Comparison of ENCODE assay signal across 9 cellular contexts in the genomic region with DNA sequence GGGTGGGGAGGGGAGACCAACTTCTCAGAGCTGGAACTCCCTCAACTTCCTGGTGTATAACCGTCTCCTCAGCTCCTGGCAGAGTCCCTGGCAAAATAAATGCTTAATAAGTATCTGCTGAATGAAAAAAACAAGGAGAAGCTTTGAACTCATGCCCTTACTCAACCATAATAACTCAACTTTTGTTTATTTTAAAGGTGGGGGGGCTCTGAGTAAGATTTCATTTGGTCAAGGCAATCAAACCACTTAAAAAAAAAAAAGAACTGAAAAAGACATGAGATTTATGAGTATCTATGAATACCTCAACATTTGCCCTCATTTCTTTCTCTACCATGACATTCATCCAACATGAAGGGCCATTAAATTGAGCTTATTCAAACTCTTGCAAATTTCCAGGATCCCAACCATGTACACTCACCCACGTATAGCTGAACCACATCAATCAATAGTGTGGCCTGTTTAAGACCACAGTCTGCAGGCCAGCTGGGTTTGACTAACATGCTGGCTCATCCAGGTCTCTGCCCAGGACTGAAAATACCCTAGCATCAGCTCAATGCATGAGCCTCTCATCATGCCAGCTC.
DNase-seq lines count a peak whose midpoint lies in the region; ATAC-seq and TF ChIP-seq lines count a peak whose summit lies in the region.
"Had no signal": no experiment of that assay in that cellular context is flagged by ENCODE, and none has a peak within 500 bp of the region (broad histone marks: within the 10 kb centered on the region; RNA-seq: fewer than 3 reads in every experiment).

No MANE protein-coding gene starts in this region.

- H3K9me3 ChIP-seq in BLaER1 (no peaks in the 10 kb centered on the region; the same call in 1 of the 2 replicates), trophoblast cell (ENCODE audit: insufficient read depth, low read depth, low read length) (no peaks in the 10 kb centered on the region)

- H2AK5ac ChIP-seq in trophoblast cell (ENCODE audit: low read length) = no peak overlapping the region

- H3K36me3 Mint-ChIP-seq in activated B cell treated with CpG ODN at 0.5 μM for 24 hours (ENCODE audit: low read depth) (no peaks in the 10 kb centered on the region), mesothelial cell of epicardium (peaks cover 2% of the 10 kb centered on the region)

- peaks cover 94% of the 10 kb centered on the region for H3K4me1 Mint-ChIP-seq in activated B cell treated with CpG ODN at 0.5 μM for 24 hours
- H3K4me1 Mint-ChIP-seq in mesothelial cell of epicardium = peaks cover 68% of the 10 kb centered on the region

- H3K27me3 ChIP-seq in BLaER1 (no peaks in the 10 kb centered on the region), trophoblast cell (ENCODE audit: insufficient read depth, low read length) (no peaks in the 10 kb centered on the region)

- H3K4me3 Mint-ChIP-seq in activated B cell treated with CpG ODN at 0.5 μM for 24 hours (no peak overlapping the region), mesothelial cell of epicardium (no peak overlapping the region)

- no peak overlapping the region for H2BK5ac ChIP-seq in trophoblast cell (ENCODE audit: low read depth, low read length, poor library complexity)

- H3K79me1 ChIP-seq in trophoblast cell (ENCODE audit: low read length) = no peaks in the 10 kb centered on the region

- H3K27me3 Mint-ChIP-seq in activated B cell treated with CpG ODN at 0.5 μM for 24 hours (no peaks in the 10 kb centered on the region), mesothelial cell of epicardium (ENCODE audit: low read depth) (no peaks in the 10 kb centered on the region)

- H3K79me2 ChIP-seq in trophoblast cell (ENCODE audit: control insufficient read depth, insufficient read depth, low read length, poor library complexity) = no peaks in the 10 kb centered on the region

- TF ChIP-seq CTCF in activated B cell treated with CpG ODN at 0.5 μM for 24 hours (IDR thresholded peaks at IDR 0.05) = no peak
- TF ChIP-seq CTCF in mesothelial cell of epicardium (IDR thresholded peaks at IDR 0.05; ENCODE audit: unreplicated experiment) = no peak

- H3K9me3 Mint-ChIP-seq in activated B cell treated with CpG ODN at 0.5 μM for 24 hours (no peaks in the 10 kb centered on the region), mesothelial cell of epicardium (no peaks in the 10 kb centered on the region)

- H3K4me1 ChIP-seq in BLaER1 (peaks cover 71% of the 10 kb centered on the region), trophoblast cell (ENCODE audit: control insufficient read depth in 1 of 2, insufficient read depth in 2 of 2, low read length in 2 of 2) (peaks cover 0 to 5% of the 10 kb centered on the region in 2 experiments)

- no peak overlapping the region for H4K12ac ChIP-seq in trophoblast cell (ENCODE audit: low read depth, low read length)

- no peak overlapping the region for H4K91ac ChIP-seq in trophoblast cell (ENCODE audit: low read depth, low read length)

- no peak overlapping the region for H3K14ac ChIP-seq in trophoblast cell (ENCODE audit: low read length)

- H3K4me2 ChIP-seq in BLaER1 = peak overlapping the region; percentile 20
- H3K4me2 ChIP-seq in trophoblast cell (ENCODE audit: low read length) = no peak overlapping the region

- H3K4me3 ChIP-seq in BLaER1 (no peak overlapping the region), trophoblast cell (ENCODE audit: low read depth, low read length) (no peak overlapping the region)

- H3K4ac ChIP-seq in trophoblast cell (ENCODE audit: low read depth, low read length) = no peak overlapping the region

- CTCF ChIA-PET in activated B cell treated with CpG ODN at 0.5 μM for 24 hours (lab: Charles Lee) = interaction anchor here (1.0 kb wide), 1 partner anchor 28 kb away, joined by 3 read pairs; no protein-coding TSS in a partner anchor

- H3K18ac ChIP-seq in trophoblast cell (ENCODE audit: low read length) = no peak overlapping the region

- ATAC-seq in activated B cell treated with CpG ODN at 0.5 μM for 24 hours (ENCODE audit: low read depth) (no peak), GM18870 (IDR thresholded peaks at IDR 0.05; ENCODE audit: unreplicated experiment) (no peak)

- no peak overlapping the region for H4K8ac ChIP-seq in trophoblast cell (ENCODE audit: low read depth, low read length)

- no peak overlapping the region for H2BK120ac ChIP-seq in trophoblast cell (ENCODE audit: insufficient read depth, low read length, poor library complexity)

- H3K27ac Mint-ChIP-seq in activated B cell treated with CpG ODN at 0.5 μM for 24 hours = peak overlapping the region; percentile 65
- peak overlapping the region; percentile 77 for H3K27ac Mint-ChIP-seq in mesothelial cell of epicardium

- no CpG with 5 or more reads among the region's 2 CpGs for WGBS in trophoblast cell (ENCODE audit: extremely low coverage, insufficient coverage, insufficient read length)

- no peak overlapping the region for H2BK12ac ChIP-seq in trophoblast cell (ENCODE audit: low read length)

- H3K27ac ChIP-seq in BLaER1 = no peak overlapping the region; the same call in 1 of the 2 replicates
- no peak overlapping the region for H3K27ac ChIP-seq in trophoblast cell (ENCODE audit: low read depth, low read length)

- 0 out of 2 replicates have a peak, but pooled peaks cover 3% of the 10 kb centered on the region for H3K36me3 ChIP-seq in BLaER1
- no peaks in the 10 kb centered on the region for H3K36me3 ChIP-seq in trophoblast cell (ENCODE audit: control insufficient read depth in 1 of 2, insufficient read depth in 2 of 2, low read length in 2 of 2)

- no peak overlapping the region for H3K9ac ChIP-seq in BLaER1
- H3K9ac ChIP-seq in trophoblast cell (ENCODE audit: low read length) = no peak overlapping the region

- no peaks in the 10 kb centered on the region for H4K20me1 ChIP-seq in BLaER1

- POLR2A ChIA-PET in activated B cell treated with CpG ODN at 0.5 μM for 24 hours (lab: Charles Lee) = interaction anchor here (0.5 to 2.0 kb wide), 9 partner anchors 8 to 332 kb away, joined by 3 to 18 read pairs (median 4); no protein-coding TSS in a partner anchor

- intact Hi-C loops in activated B cell treated with CpG ODN at 0.5 μM for 24 hours (cut with micrococcal nuclease) = no loop called here

- H2AFZ ChIP-seq in trophoblast cell (ENCODE audit: insufficient read depth, low read length, poor library complexity) = no peak overlapping the region

- peak; percentile 67 for DNase-seq in H4 (ENCODE audit: low spot score)
- DNase-seq in activated B cell treated with CpG ODN at 0.5 μM for 24 hours = no peak
- no peak for DNase-seq in mesothelial cell of epicardium (ENCODE audit: low spot score in 2 of 2, unreplicated experiment in 2 of 2)
- no peak for DNase-seq in Kasumi-1 (lab: John Stamatoyannopoulos, UW)
- DNase-seq in NCI-H2196 treated with DMSO at 0.1 percent for 48 hours (lab: John Stamatoyannopoulos, UW; ENCODE audit: unreplicated experiment) = no peak
- DNase-seq in trophoblast cell = no peak
- DNase-seq: GF-D8 had no signal

- H3K23ac ChIP-seq in trophoblast cell (ENCODE audit: low read length) = no peak overlapping the region
